In the genomic region with DNA sequence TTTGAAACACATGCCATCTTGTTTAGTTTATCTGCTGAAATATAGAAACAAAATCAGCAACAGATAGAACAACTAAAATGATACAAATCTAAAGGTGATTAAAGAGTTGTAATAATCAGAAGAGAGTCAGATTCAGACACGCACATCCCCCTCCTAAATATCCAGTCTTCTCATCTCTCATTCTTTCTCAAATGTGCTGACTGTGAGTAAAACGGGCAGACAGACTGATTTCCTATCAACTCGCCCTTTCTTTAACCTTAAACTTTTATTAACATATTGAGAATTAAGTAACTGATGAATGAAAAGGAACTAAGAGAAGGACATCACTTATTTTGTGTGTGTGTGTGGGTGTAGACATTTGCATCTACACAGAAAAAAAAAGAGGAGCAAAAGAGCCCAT, we compare ENCODE assay signal across 33 cellular contexts. TPM values are rescaled to one million over a fixed set of nuclear protein-coding genes. Genes with fewer than 3 reads are reported as not detected.
"Had no signal": no experiment of that assay in that cellular context is flagged by ENCODE, and none has a peak within 500 bp of the region (broad histone marks: within the 10 kb centered on the region; RNA-seq: fewer than 3 reads in every experiment).

No MANE protein-coding gene starts in this region.

- H3K4me2 ChIP-seq: neural progenitor cell, smooth muscle cell had no signal

- H3K4me3 ChIP-seq: neural progenitor cell, pancreas, psoas muscle, skin epidermis, smooth muscle cell, spleen, stomach, thoracic aorta, thyroid gland, tibial nerve, upper lobe of left lung, vagina had no signal

- ATAC-seq: naive thymus-derived CD4-positive, alpha-beta T cell; natural killer cell; pancreas; psoas muscle; right cardiac atrium; sciatic nerve; stimulated activated effector memory CD8-positive, alpha-beta T cell treated with anti-CD3 and anti-CD28 coated beads, Interleukin-12 subunit alpha, Interleukin-12 subunit beta, amount 100 ng/mL, for 72 hours; stimulated activated naive B cell treated with anti-CD40 and anti-IgM and Interleukin-4, amounts not matched to agents 10 μg/mL and 1 μg/mL and 100 μg/mL, for 72 hours had no signal

- FAIRE-seq: pancreas, urothelium cell line had no signal

- H3K36me3 ChIP-seq: neural progenitor cell, pancreas, spleen, stomach, thoracic aorta, thyroid gland, tibial nerve, upper lobe of left lung, vagina had no signal

- H3K4me1 ChIP-seq: neural progenitor cell, pancreas, psoas muscle, spleen, stomach, thyroid gland, tibial nerve, upper lobe of left lung, vagina had no signal

- DNase-seq: naive thymus-derived CD4-positive, alpha-beta T cell; natural killer cell; pancreas; psoas muscle; right cardiac atrium; spleen; stimulated activated CD4-positive, alpha-beta T cell treated with anti-CD3 and anti-CD28 coated beads, Interleukin-15, amount 100 ng/mL, for 24 hours; stimulated activated CD4-positive, alpha-beta T cell treated with anti-CD3 and anti-CD28 coated beads, Interleukin-2, amount 100 ng/mL, for 24 hours; stimulated activated CD4-positive, alpha-beta T cell treated with anti-CD3 and anti-CD28 coated beads, Interleukin-2, amount 100 ng/mL, for 48 hours; stimulated activated CD4-positive, alpha-beta T cell treated with anti-CD3 and anti-CD28 coated beads, Interleukin-4, amount 100 ng/mL, for 24 hours; stimulated activated naive B cell treated with anti-CD40 and anti-IgM and Interleukin-4, amounts not matched to agents 10 μg/mL and 1 μg/mL and 100 μg/mL, for 72 hours; stimulated activated naive CD4-positive, alpha-beta T cell treated with Interleukin-2 at 50 U/mL for 16 hours; stomach; thyroid gland; trophoblast cell; upper lobe of left lung had no signal

- H3K27ac ChIP-seq: neural progenitor cell, pancreas, psoas muscle, skin epidermis, spleen, stomach, thoracic aorta, thyroid gland, tibial nerve, upper lobe of left lung, vagina had no signal

- H2AFZ ChIP-seq: neural progenitor cell had no signal

- H3K9ac ChIP-seq: neural progenitor cell had no signal

- H3K9me3 ChIP-seq: pancreas, psoas muscle, thyroid gland, upper lobe of left lung, vagina had no signal

- H3K27me3 ChIP-seq: neural progenitor cell, thyroid gland, tibial nerve, upper lobe of left lung, vagina had no signal

RNA-seq across cellular contexts. Expression of a gene that starts 34.6 kb away (rescaled TPM):
- total RNA-seq: naive thymus-derived CD4-positive, alpha-beta T cell; natural killer cell; omental fat pad; osteocyte; pancreas; progenitor cell of endocrine pancreas; psoas muscle; renal cortical epithelial cell; right cardiac atrium; sciatic nerve; smooth muscle cell; spleen; subcutaneous adipose tissue; temporal lobe; thoracic aorta; thyroid gland; tibial nerve; upper lobe of left lung; ureter; vagina had no signal
- polyA plus RNA-seq: naive thymus-derived CD4-positive, alpha-beta T cell; neural cell; pancreas; psoas muscle; right cardiac atrium; smooth muscle cell; spleen; stomach had no signal
